Comparison of ENCODE assay signal across 16 cellular contexts in the genomic region with DNA sequence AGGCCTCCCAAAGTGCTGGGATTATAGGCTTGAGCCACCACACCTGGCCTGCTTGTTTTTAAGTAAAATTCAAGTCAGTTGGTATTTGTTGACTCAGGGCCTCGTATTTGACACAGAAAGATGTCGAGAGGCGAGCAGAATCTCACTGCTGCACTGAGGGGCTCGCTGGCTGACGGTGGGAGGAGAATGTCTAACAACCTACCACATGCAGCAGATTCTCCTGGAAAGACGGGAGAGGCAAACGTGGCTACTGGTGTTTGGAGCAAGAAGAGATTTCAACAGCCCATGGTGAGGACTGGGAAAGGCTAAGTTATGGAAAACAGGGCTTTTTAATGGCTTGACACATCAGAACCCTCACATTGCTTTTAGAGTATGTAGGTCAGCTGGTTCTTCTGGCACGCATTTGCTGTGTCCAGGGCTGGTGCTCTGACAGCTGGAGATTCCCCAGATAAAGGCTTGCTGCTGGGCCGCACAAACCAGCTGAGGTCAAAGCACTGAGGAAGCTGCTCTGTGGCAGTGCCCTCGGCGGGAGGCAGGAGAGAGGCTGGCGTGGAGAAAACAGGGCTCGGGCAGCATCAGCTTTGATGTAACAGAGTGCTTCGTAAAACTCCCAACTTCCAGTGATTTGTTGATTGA.
DNase-seq lines count a peak whose midpoint lies in the region; ATAC-seq and TF ChIP-seq lines count a peak whose summit lies in the region.
"Had no signal": no experiment of that assay in that cellular context is flagged by ENCODE, and none has a peak within 500 bp of the region (broad histone marks: within the 10 kb centered on the region; RNA-seq: fewer than 3 reads in every experiment).

No MANE protein-coding gene starts in this region.

- H4K91ac ChIP-seq in trophoblast cell (ENCODE audit: low read depth, low read length): no peak overlapping the region

- no peaks in the 10 kb centered on the region for H3K79me2 ChIP-seq in trophoblast cell (ENCODE audit: control insufficient read depth, insufficient read depth, low read length, poor library complexity)

- H3K4me1 ChIP-seq in SJCRH30: no peaks in the 10 kb centered on the region; the same call in 1 of the 2 replicates
- peaks cover 0 to 6% (median 2%) of the 10 kb centered on the region in 3 donors for H3K4me1 ChIP-seq in gastroesophageal sphincter
- H3K4me1 ChIP-seq in trophoblast cell (ENCODE audit: control insufficient read depth in 1 of 2, insufficient read depth in 2 of 2, low read length in 2 of 2): peaks cover 8% of the 10 kb centered on the region in 2 experiments

- ATAC-seq in gastroesophageal sphincter (peak; percentile 62), GM19328 (IDR thresholded peaks at IDR 0.05; ENCODE audit: unreplicated experiment) (no peak), HG03095 (IDR thresholded peaks at IDR 0.05; ENCODE audit: unreplicated experiment) (no peak)
- ATAC-seq: esophagus mucosa, T-helper 17 cell had no signal

- H2AK5ac ChIP-seq in trophoblast cell (ENCODE audit: low read length): no peak overlapping the region

- H3K9me3 ChIP-seq in SJCRH30 (replicated peaks): no peaks in the 10 kb centered on the region
- no peaks in the 10 kb centered on the region for H3K9me3 ChIP-seq in gastroesophageal sphincter
- H3K9me3 ChIP-seq in trophoblast cell (ENCODE audit: insufficient read depth, low read depth, low read length): peaks cover 9% of the 10 kb centered on the region

- no peak for TF ChIP-seq POLR2A in gastroesophageal sphincter (IDR thresholded peaks at IDR 0.05)

- no peak overlapping the region for H4K8ac ChIP-seq in trophoblast cell (ENCODE audit: low read depth, low read length)

- H2AFZ ChIP-seq in trophoblast cell (ENCODE audit: insufficient read depth, low read length, poor library complexity): no peak overlapping the region
- H2AFZ ChIP-seq: PC-9 had no signal

- DNase-seq in AG20443 (ENCODE audit: low spot score): peak; percentile 65
- DNase-seq in SJCRH30: peak; percentile 23 to 26
- peak; percentile 85 to 90 for DNase-seq in trophoblast cell
- no peak for DNase-seq in 8988T
- no peak for DNase-seq in NCI-H2227 (lab: John Stamatoyannopoulos, UW; ENCODE audit: unreplicated experiment)
- DNase-seq: activated CD4-positive, alpha-beta T cell treated with anti-CD3 and anti-CD28 coated beads, Interleukin-2, amount 50 U/mL, for 1 hour; activated effector memory CD4-positive, alpha-beta T cell treated with anti-CD3 and anti-CD28 coated beads, Interleukin-2, amount 50 U/mL, for 16 hours; central memory CD4-positive, alpha-beta T cell; NCI-H2171; PC-9; stimulated activated CD8-positive, alpha-beta memory T cell treated with anti-CD3 and anti-CD28 coated beads, Interleukin-4, amount 100 ng/mL, for 48 hours; T-helper 17 cell had no signal

- no peaks in the 10 kb centered on the region for H3K27me3 ChIP-seq in SJCRH30
- H3K27me3 ChIP-seq in gastroesophageal sphincter: peaks cover 7% of the 10 kb centered on the region
- no peaks in the 10 kb centered on the region for H3K27me3 ChIP-seq in trophoblast cell (ENCODE audit: insufficient read depth, low read length)

- H3K4me2 ChIP-seq in trophoblast cell (ENCODE audit: low read length): no peak overlapping the region
- H3K4me2 ChIP-seq: PC-9 had no signal

- H3K27ac ChIP-seq in SJCRH30: no peak overlapping the region
- H3K27ac ChIP-seq in gastroesophageal sphincter: no peak overlapping the region
- H3K27ac ChIP-seq in trophoblast cell (ENCODE audit: low read depth, low read length): no peak overlapping the region
- H3K27ac ChIP-seq: PC-9 had no signal

- no peak overlapping the region for H3K4ac ChIP-seq in trophoblast cell (ENCODE audit: low read depth, low read length)

- TF ChIP-seq CTCF in gastroesophageal sphincter (IDR thresholded peaks at IDR 0.05): no peak

- H3K36me3 ChIP-seq in SJCRH30 (no peaks in the 10 kb centered on the region), gastroesophageal sphincter (no peaks in the 10 kb centered on the region), trophoblast cell (ENCODE audit: control insufficient read depth in 1 of 2, insufficient read depth in 2 of 2, low read length in 2 of 2) (no peaks in the 10 kb centered on the region)

- H4K12ac ChIP-seq in trophoblast cell (ENCODE audit: low read depth, low read length): no peak overlapping the region

- no peak for TF ChIP-seq EP300 in gastroesophageal sphincter (IDR thresholded peaks at IDR 0.05)

- WGBS in gastroesophageal sphincter (ENCODE audit: low coverage in 1 of 2), 2 donors: 37 to 44% methylated on average over 7 to 11 of the region's 14 CpGs
- no CpG with 5 or more reads among the region's 14 CpGs for WGBS in trophoblast cell (ENCODE audit: extremely low coverage, insufficient coverage, insufficient read length)

- H3K18ac ChIP-seq in trophoblast cell (ENCODE audit: low read length): no peak overlapping the region

- H3K4me3 ChIP-seq in SJCRH30 (no peak overlapping the region), gastroesophageal sphincter (no peak overlapping the region), trophoblast cell (ENCODE audit: low read depth, low read length) (no peak overlapping the region)
- H3K4me3 ChIP-seq: PC-9 had no signal

- H3K14ac ChIP-seq in trophoblast cell (ENCODE audit: low read length): no peak overlapping the region

- no peak overlapping the region for H2BK12ac ChIP-seq in trophoblast cell (ENCODE audit: low read length)

- H3K9ac ChIP-seq in trophoblast cell (ENCODE audit: low read length): no peak overlapping the region

- no peaks in the 10 kb centered on the region for H3K79me1 ChIP-seq in trophoblast cell (ENCODE audit: low read length)

- H2BK5ac ChIP-seq in trophoblast cell (ENCODE audit: low read depth, low read length, poor library complexity): no peak overlapping the region

- H3K23ac ChIP-seq in trophoblast cell (ENCODE audit: low read length): no peak overlapping the region

- no peak overlapping the region for H2BK120ac ChIP-seq in trophoblast cell (ENCODE audit: insufficient read depth, low read length, poor library complexity)

Comparison
In these comparisons a context has a peak if more than half of its experiments do, and no peak if none do; other contexts are left out.
1. DNase-seq: peak in AG20443 (single experiment), SJCRH30 (2 of 2) and trophoblast cell (2 of 2); none in 8988T (single experiment) and NCI-H2227 (single experiment).